ENCODE assay signal across 23 cellular contexts in genomic region chr14:73234586-73235394, GRCh38. TPM values are rescaled to one million over a fixed set of nuclear protein-coding genes. Genes with fewer than 3 reads are reported as not detected.
DNase-seq lines count a peak whose midpoint lies in the region; ATAC-seq, FAIRE-seq and TF ChIP-seq lines count a peak whose summit lies in the region.
"Had no signal": no experiment of that assay in that cellular context is flagged by ENCODE, and none has a peak within 500 bp of the region (broad histone marks: within the 10 kb centered on the region; RNA-seq: fewer than 3 reads in every experiment).

No MANE protein-coding gene starts in this region.

- no peaks in the 10 kb centered on the region for H4K20me1 ChIP-seq in neural cell (ENCODE audit: insufficient read depth)
- no peaks in the 10 kb centered on the region for H4K20me1 ChIP-seq in PC-9 (ENCODE audit: insufficient read depth)

- TF ChIP-seq RAD21 in A549 (conservative IDR thresholded peaks at IDR 0.05 in 1 of 2, IDR thresholded peaks at IDR 0.05 in 1 of 2) (no peak), neural cell (conservative IDR thresholded peaks at IDR 0.05) (no peak)

- H3K4me1 ChIP-seq in A549 (peaks cover 49% of the 10 kb centered on the region), HUES6 (ENCODE audit: control insufficient read depth, insufficient read depth, low read length) (peaks cover 44% of the 10 kb centered on the region), ectodermal cell (ENCODE audit: control insufficient read depth, insufficient read depth, low read length) (peaks cover 50% of the 10 kb centered on the region), PC-9 (replicated peaks; ENCODE audit: insufficient read depth) (peaks cover 4% of the 10 kb centered on the region; the same call in 1 of the 2 replicates)

- H3K9ac ChIP-seq in HUES6 (ENCODE audit: low read length) (no peak overlapping the region), neural cell (ENCODE audit: low read length) (peak overlapping the region; percentile 40)

- no peak for TF ChIP-seq CTCF in A549 (IDR thresholded peaks at IDR 0.05)
- TF ChIP-seq CTCF in neural cell (IDR thresholded peaks at IDR 0.05; ENCODE audit: poor library complexity, severe bottlenecking) = no peak
- no peak for TF ChIP-seq CTCF in omental fat pad (IDR thresholded peaks at IDR 0.05)
- no peak for TF ChIP-seq CTCF in PC-9 (conservative IDR thresholded peaks at IDR 0.05)

- H3K27ac ChIP-seq in A549 = peak overlapping the region in 1 of 2 experiments; percentile 62; a peak in 4 of 6 replicates
- no peak overlapping the region for H3K27ac ChIP-seq in HUES6 (ENCODE audit: low read depth, low read length)
- peak overlapping the region; percentile 78 for H3K27ac ChIP-seq in ectodermal cell (ENCODE audit: insufficient read depth, low read depth, low read length, poor library complexity, severe bottlenecking)
- H3K27ac ChIP-seq in neural cell (ENCODE audit: low read length) = no peak overlapping the region
- H3K27ac ChIP-seq in PC-9 = no peak overlapping the region
- H3K27ac ChIP-seq: upper lobe of right lung had no signal

- TF ChIP-seq EP300 in A549 (IDR thresholded peaks at IDR 0.05) = no peak
- no peak for TF ChIP-seq EP300 in neural cell (conservative IDR thresholded peaks at IDR 0.05; ENCODE audit: poor library complexity, severe bottlenecking)

- H3K36me3 ChIP-seq in HUES6 (ENCODE audit: control insufficient read depth, insufficient read depth, low read length) = no peaks in the 10 kb centered on the region
- no peaks in the 10 kb centered on the region for H3K36me3 ChIP-seq in ectodermal cell (ENCODE audit: control insufficient read depth, insufficient read depth, low read length)
- H3K36me3 ChIP-seq in neural cell (ENCODE audit: insufficient read depth, low read length) = no peaks in the 10 kb centered on the region
- H3K36me3 ChIP-seq in PC-9 (ENCODE audit: low read depth) = no peaks in the 10 kb centered on the region
- H3K36me3 ChIP-seq: upper lobe of right lung had no signal

- H3K79me2 ChIP-seq in neural cell (replicated peaks; ENCODE audit: insufficient read depth, low read length) = no peaks in the 10 kb centered on the region
- no peaks in the 10 kb centered on the region for H3K79me2 ChIP-seq in PC-9 (ENCODE audit: low read depth)

- H3K4me3 ChIP-seq in A549 (no peak overlapping the region), HUES6 (ENCODE audit: low read depth, low read length) (peak overlapping the region; percentile 32; the same call in 1 of the 2 replicates), ectodermal cell (ENCODE audit: insufficient read depth, low read depth, low read length) (no peak overlapping the region), neural cell (ENCODE audit: low read length) (peak overlapping the region; percentile 54), PC-9 (no peak overlapping the region)
- H3K4me3 ChIP-seq: upper lobe of right lung had no signal

- intact Hi-C loops in PC-9 (cut with micrococcal nuclease; ENCODE audit: unreplicated experiment) = no loop called here

- FAIRE-seq in A549 (lab: Jason Lieb, UNC) = no peak

- CTCF ChIA-PET in A549 (lab: Yijun Ruan, JAX) (interaction anchor here (0.9 to 1.1 kb wide), 3 partner anchors 10 to 38 kb away, joined by 3 read pairs; no protein-coding TSS in a partner anchor), PC-9 (lab: Charles Lee) (no interaction called here)

- H3K27me3 ChIP-seq in HUES6 (ENCODE audit: control insufficient read depth, insufficient read depth, low read length) (peaks cover 67% of the 10 kb centered on the region), ectodermal cell (ENCODE audit: control insufficient read depth, insufficient read depth, low read length, poor library complexity, severe bottlenecking) (peaks cover 29% of the 10 kb centered on the region), neural cell (ENCODE audit: insufficient read depth, low read depth, low read length) (peaks cover 39% of the 10 kb centered on the region), PC-9 (ENCODE audit: insufficient read depth, low read depth) (peaks cover 41% of the 10 kb centered on the region; the same call in 1 of the 2 replicates)

- no peak for TF ChIP-seq POLR2A in A549 (IDR thresholded peaks at IDR 0.05; ENCODE audit: low read length)

- no peaks in the 10 kb centered on the region for H3F3A ChIP-seq in neural cell (ENCODE audit: insufficient read depth, low read length, poor library complexity, severe bottlenecking)
- peaks cover 15% of the 10 kb centered on the region; the same call in 1 of the 2 replicates for H3F3A ChIP-seq in PC-9 (ENCODE audit: insufficient read depth, low read depth)

- ATAC-seq in A549 (no peak), omental fat pad (ENCODE audit: low FRiP score) (no peak)
- ATAC-seq: activated naive CD4-positive, alpha-beta T cell treated with anti-CD3 and anti-CD28 coated beads, Interleukin-2, amount 50 U/mL, for 72 hours; left ventricle myocardium superior; upper lobe of right lung had no signal

- H3K9me3 ChIP-seq in A549 = no peaks in the 10 kb centered on the region
- no peaks in the 10 kb centered on the region for H3K9me3 ChIP-seq in HUES6 (ENCODE audit: control insufficient read depth, insufficient read depth, low read depth, low read length)
- H3K9me3 ChIP-seq in ectodermal cell (ENCODE audit: control insufficient read depth, low read length) = no peaks in the 10 kb centered on the region
- H3K9me3 ChIP-seq in neural cell (ENCODE audit: low read length) = no peaks in the 10 kb centered on the region
- no peaks in the 10 kb centered on the region for H3K9me3 ChIP-seq in PC-9 (ENCODE audit: insufficient read depth, low read depth)
- H3K9me3 ChIP-seq: upper lobe of right lung had no signal

- 84% methylated on average over 11 of the region's 11 CpGs for WGBS in A549 (ENCODE audit: missing lambda C conversion rate)
- WGBS in ectodermal cell, 2 experiments = 55 to 60% methylated on average over 11 of the region's 11 CpGs

- no peaks in the 10 kb centered on the region for H3K9me2 ChIP-seq in neural cell (ENCODE audit: insufficient read depth, low read length)
- no peaks in the 10 kb centered on the region for H3K9me2 ChIP-seq in PC-9 (ENCODE audit: insufficient read depth)

- H2AFZ ChIP-seq in neural cell (ENCODE audit: low read depth, low read length) (peak overlapping the region; percentile 30), PC-9 (no peak overlapping the region)

- POLR2A ChIA-PET in A549 (lab: Yijun Ruan, JAX) (no interaction called here), PC-9 (lab: Charles Lee; ENCODE audit: unreplicated experiment) (no interaction called here)

- H3K4me2 ChIP-seq in A549 = peak overlapping the region; percentile 46
- H3K4me2 ChIP-seq in neural cell (ENCODE audit: low read length) = peak overlapping the region; percentile 65
- no peak overlapping the region for H3K4me2 ChIP-seq in PC-9

- DNase-seq in A549 (ENCODE audit: low read depth in 1 of 2, low spot score in 1 of 2) = no peak
- no peak for DNase-seq in kidney tubule cell (ENCODE audit: low spot score)
- no peak for DNase-seq in omental fat pad (ENCODE audit: low spot score)
- no peak for DNase-seq in PC-9
- no peak for DNase-seq in SW480 (ENCODE audit: low spot score)
- DNase-seq: activated CD4-positive, alpha-beta T cell treated with anti-CD3 and anti-CD28 coated beads for 4 hours; C1 segment of cervical spinal cord; caudate nucleus; dermis blood vessel endothelial cell; DMS 273 treated with DMSO at 0.1 percent for 48 hours; immature natural killer cell; KG1; left ventricle myocardium superior; OCI-M1; SHP77; stimulated activated CD8-positive, alpha-beta memory T cell treated with anti-CD3 and anti-CD28 coated beads, Interleukin-4, amount 100 ng/mL, for 48 hours; SW 1271; upper lobe of right lung had no signal

- no TSS peak for BruUV-seq in PC-9 (replicated peaks; lab: Mats Ljungman, UMichigan)

TF ChIP-seq in A549, 52 proteins besides CTCF, POLR2A, EP300 and RAD21:
- TF ChIP-seq CBX8 (IDR thresholded peaks at IDR 0.05) = no peak
- TF ChIP-seq USF2 (IDR thresholded peaks at IDR 0.05) = no peak
- no peak for TF ChIP-seq NR3C1 (IDR thresholded peaks at IDR 0.05)
- TF ChIP-seq NFE2L2 (conservative IDR thresholded peaks at IDR 0.05; ENCODE audit: low read length) = no peak

TF ChIP-seq in neural cell, 6 proteins besides CTCF, POLR2A, EP300 and RAD21 (continues in another document):
- TF ChIP-seq POLR2AphosphoS5 (IDR thresholded peaks at IDR 0.05) (no peak), SMC3 (conservative IDR thresholded peaks at IDR 0.05; ENCODE audit: poor library complexity) (no peak), TAF1 (IDR thresholded peaks at IDR 0.05; ENCODE audit: low read depth) (no peak)

RNA-seq across cellular contexts. Expression of gene PAPLN, which starts 2.5 kb away (rescaled TPM):
- 4.3 and 5.0 TPM in 2 replicates for polyA plus RNA-seq in A549 (2011; rRNA removed)
- polyA plus RNA-seq in A549 (2012; cell fraction: cytosol; rRNA removed) = 5.9 and 9.2 TPM in 2 replicates
- polyA plus RNA-seq in A549 (2012; cell fraction: nucleus; rRNA removed) = 48.0 and 53.9 TPM in 2 replicates
- 4.5 to 6.6 TPM (median 5.0 TPM) in 3 replicates for polyA plus RNA-seq in A549 (2017; fragmentation: RNase III; extraction: RNeasy Plus Mini Kit Qiagen cat#74134 plus additional on column Dnase treatment)
- polyA minus RNA-seq in A549 (2011; rRNA and poly(A)+ RNA removed) = 5.9 and 7.1 TPM in 2 replicates
- polyA plus RNA-seq in ectodermal cell (2013, experiment 1 of 4) = 148 TPM
- polyA plus RNA-seq in ectodermal cell (2013, experiment 2 of 4) = 149 TPM
- polyA plus RNA-seq in ectodermal cell (2013, experiment 3 of 4) = 89.1 TPM
- 92.3 TPM for polyA plus RNA-seq in ectodermal cell (2013, experiment 4 of 4)
- polyA plus RNA-seq in neural cell = 0.08 and 0.14 TPM in 2 replicates
- 0.35 and 0.49 TPM in 2 replicates for polyA minus RNA-seq in neural cell
- total RNA-seq in omental fat pad = 10 to 100 TPM; 15.4 to 82.6 (median 34.1) TPM
- 0.15 TPM in 1 of 2 replicates, not detected in the other for total RNA-seq in PC-9 (2021)
- total RNA-seq: H4 had no signal

Comparison
In these comparisons a context has a peak if more than half of its experiments do, and no peak if none do; other contexts are left out.
1. H3K4me3 ChIP-seq: peak in HUES6 (single experiment) and neural cell (single experiment); none in A549 (single experiment), ectodermal cell (single experiment) and PC-9 (single experiment).
2. RNA of gene PAPLN, which starts 2.5 kb away (total RNA-seq): 15.4 to 82.6 TPM in omental fat pad; 0.15 TPM in PC-9; every median in the first group is over 10 times any median in the second.